ENCODE assay signal across 20 cellular contexts in the genomic region with DNA sequence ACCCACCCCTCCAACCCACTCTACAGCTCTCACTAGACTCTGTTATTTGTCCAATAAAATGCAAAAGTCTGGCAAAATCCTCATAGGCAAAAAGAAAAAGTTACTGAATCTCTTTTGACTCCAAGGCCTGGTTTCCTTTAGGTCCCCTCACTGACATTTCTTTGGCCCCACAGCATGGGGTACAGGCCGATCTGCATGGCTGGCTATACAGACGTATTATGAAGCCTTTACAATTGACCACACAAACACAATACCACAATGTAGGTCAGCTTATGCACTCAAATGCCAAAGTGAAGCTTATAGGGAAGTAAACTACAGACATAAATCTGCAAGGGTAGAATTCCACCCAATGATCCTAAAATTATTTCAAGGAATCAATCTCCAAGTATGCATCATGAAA. TPM values are rescaled to one million over a fixed set of nuclear protein-coding genes. Genes with fewer than 3 reads are reported as not detected.
DNase-seq lines count a peak whose midpoint lies in the region; ATAC-seq and TF ChIP-seq lines count a peak whose summit lies in the region.
"Had no signal": no experiment of that assay in that cellular context is flagged by ENCODE, and none has a peak within 500 bp of the region (broad histone marks: within the 10 kb centered on the region; RNA-seq: fewer than 3 reads in every experiment).

No MANE protein-coding gene starts in this region.

- H3K4me2 ChIP-seq in neuronal stem cell (ENCODE audit: insufficient read depth, low read length, poor library complexity, severe bottlenecking) = peak overlapping the region; percentile 32

- H3K4me3 ChIP-seq in ectodermal cell (ENCODE audit: insufficient read depth, low read depth, low read length) (no peak overlapping the region), neuronal stem cell (ENCODE audit: low read length in 2 of 2) (no peak overlapping the region)
- H3K4me3 ChIP-seq: prostate gland, thoracic aorta had no signal

- no peaks in the 10 kb centered on the region for H3K36me3 ChIP-seq in ectodermal cell (ENCODE audit: control insufficient read depth, insufficient read depth, low read length)
- H3K36me3 ChIP-seq in neuronal stem cell (replicated peaks in 1 of 2; ENCODE audit: control insufficient read depth in 2 of 2, insufficient read depth in 2 of 2, low read length in 2 of 2) = peaks cover 0 to under 1% of the 10 kb centered on the region in 2 donors
- H3K36me3 ChIP-seq: prostate gland, thoracic aorta had no signal

- no peak overlapping the region for H2BK5ac ChIP-seq in neuronal stem cell (ENCODE audit: low read length)

- WGBS in ectodermal cell, 2 experiments = 0 to 6% methylated on average over 2 of the region's 2 CpGs
- WGBS in neuronal stem cell (ENCODE audit: extremely low coverage in 2 of 2, insufficient read length in 2 of 2, insufficient replicate concordance in 1 of 2), 2 donors = no CpG with 5 or more reads among the region's 2 CpGs

- H2AK5ac ChIP-seq in neuronal stem cell (ENCODE audit: low read depth, low read length) = no peak overlapping the region

- H2AFZ ChIP-seq in neuronal stem cell (ENCODE audit: low read length) = no peak overlapping the region

- H4K8ac ChIP-seq in neuronal stem cell (ENCODE audit: low read depth, low read length) = no peak overlapping the region

- no peak overlapping the region for H2BK15ac ChIP-seq in neuronal stem cell (ENCODE audit: low read length)

- H3K4me1 ChIP-seq in ectodermal cell (ENCODE audit: control insufficient read depth, insufficient read depth, low read length) = peaks cover 23% of the 10 kb centered on the region
- peaks cover 5 to 44% of the 10 kb centered on the region in 2 donors for H3K4me1 ChIP-seq in neuronal stem cell (ENCODE audit: control insufficient read depth in 2 of 2, insufficient read depth in 1 of 2, low read depth in 1 of 2, low read length in 2 of 2)
- H3K4me1 ChIP-seq: prostate gland had no signal

- CTCF ChIA-PET in HEK293T (lab: Yijun Ruan, JAX) = interaction anchor here (0.9 to 1.8 kb wide), 2 partner anchors 8 to 9 kb away, joined by 3 to 5 read pairs; no protein-coding TSS in a partner anchor

- no peak overlapping the region for H3K9ac ChIP-seq in neuronal stem cell (ENCODE audit: low read depth, low read length, poor library complexity)

- H3K9me3 ChIP-seq in ectodermal cell (ENCODE audit: control insufficient read depth, low read length) = no peaks in the 10 kb centered on the region
- H3K9me3 ChIP-seq in neuronal stem cell (replicated peaks in 1 of 2; ENCODE audit: control insufficient read depth in 2 of 2, insufficient read depth in 1 of 2, low read depth in 1 of 2, low read length in 2 of 2) = no peaks in the 10 kb centered on the region
- H3K9me3 ChIP-seq: prostate gland, thoracic aorta had no signal

- no peak overlapping the region for H3K18ac ChIP-seq in neuronal stem cell (ENCODE audit: low read length)

- POLR2A ChIA-PET in HEK293T (lab: Yijun Ruan, JAX) = interaction anchor here (1.6 kb wide), 1 partner anchor 21 kb away, joined by 8 read pairs; the partner anchor contains the start of gene STX18

- H3K4ac ChIP-seq in neuronal stem cell (ENCODE audit: low read length) = no peak overlapping the region

- no peak for ATAC-seq in HG03135 (IDR thresholded peaks at IDR 0.05; ENCODE audit: unreplicated experiment)
- no peak for ATAC-seq in HG02884 (IDR thresholded peaks at IDR 0.05; ENCODE audit: unreplicated experiment)
- ATAC-seq in GM18498 (IDR thresholded peaks at IDR 0.05; ENCODE audit: unreplicated experiment) = no peak
- ATAC-seq: activated CD8-positive, alpha-beta T cell treated with anti-CD3 and anti-CD28 coated beads, Interleukin-2, amount 10 ng/mL, durations not matched to agents 7 days and 5 days; natural killer cell had no signal

- H3K23ac ChIP-seq in neuronal stem cell (ENCODE audit: low read depth, low read length, poor library complexity) = no peak overlapping the region

- H2BK12ac ChIP-seq in neuronal stem cell (ENCODE audit: low read length) = no peak overlapping the region

- no peak overlapping the region for H4K91ac ChIP-seq in neuronal stem cell (ENCODE audit: low read depth, low read length, poor library complexity)

- no peak overlapping the region for H2BK120ac ChIP-seq in neuronal stem cell (ENCODE audit: low read depth, low read length)

- no peak overlapping the region for H3K14ac ChIP-seq in neuronal stem cell (ENCODE audit: low read length)

- H3K27ac ChIP-seq in ectodermal cell (ENCODE audit: insufficient read depth, low read depth, low read length, poor library complexity, severe bottlenecking) = peak overlapping the region; percentile 5
- peak overlapping the region; percentile 69 for H3K27ac ChIP-seq in neuronal stem cell (replicated peaks; ENCODE audit: low read length)
- H3K27ac ChIP-seq: C4-2B, prostate gland, thoracic aorta had no signal

- no peaks in the 10 kb centered on the region for H3K27me3 ChIP-seq in ectodermal cell (ENCODE audit: control insufficient read depth, insufficient read depth, low read length, poor library complexity, severe bottlenecking)
- no peaks in the 10 kb centered on the region for H3K27me3 ChIP-seq in neuronal stem cell (ENCODE audit: control insufficient read depth in 3 of 3, insufficient read depth in 3 of 3, low read depth in 1 of 3, low read length in 3 of 3)

- no peaks in the 10 kb centered on the region for H3K79me1 ChIP-seq in neuronal stem cell (ENCODE audit: low read depth, low read length)

- DNase-seq in DMS114 treated with DMSO at 0.1 percent for 48 hours (lab: John Stamatoyannopoulos, UW; ENCODE audit: unreplicated experiment) = peak; percentile 95
- peak; percentile 21 for DNase-seq in MV-4-11 (lab: John Stamatoyannopoulos, UW)
- peak; percentile 86 for DNase-seq in neuronal stem cell (ENCODE audit: low spot score)
- no peak for DNase-seq in HEK293T (ENCODE audit: extremely low spot score)
- DNase-seq: ACHN; activated CD4-positive, CD25-positive, alpha-beta regulatory T cell; activated CD8-positive, alpha-beta T cell treated with anti-CD3 and anti-CD28 coated beads, Interleukin-2, amount 10 ng/mL, durations not matched to agents 7 days and 5 days; DMS79; mesenchymal stem cell; natural killer cell; NCI-H2029; NCI-H510A; SIG-M5 had no signal

TF ChIP-seq in HEK293T, 16 proteins besides CTCF, POLR2A, EP300 and RAD21:
- no peak for TF ChIP-seq ARNT (IDR thresholded peaks at IDR 0.05)
- TF ChIP-seq FOXK2 (IDR thresholded peaks at IDR 0.05) = no peak
- TF ChIP-seq FOXM1 (IDR thresholded peaks at IDR 0.05; ENCODE audit: borderline replicate concordance) = no peak
- TF ChIP-seq SP1 (IDR thresholded peaks at IDR 0.05) = no peak
- no peak for TF ChIP-seq SUZ12 (IDR thresholded peaks at IDR 0.05)
- no peak for TF ChIP-seq ELF4 (IDR thresholded peaks at IDR 0.05)
- no peak for TF ChIP-seq CTBP1 (IDR thresholded peaks at IDR 0.05; ENCODE audit: borderline replicate concordance)
- no peak for TF ChIP-seq BHLHE40 (IDR thresholded peaks at IDR 0.05; ENCODE audit: borderline replicate concordance)
- no peak for TF ChIP-seq ZNF384 (IDR thresholded peaks at IDR 0.05)
- no peak for TF ChIP-seq L3MBTL2 (conservative IDR thresholded peaks at IDR 0.05)
- TF ChIP-seq FOXA1 (IDR thresholded peaks at IDR 0.05) = no peak
- no peak for TF ChIP-seq NFRKB (IDR thresholded peaks at IDR 0.05)
- no peak for TF ChIP-seq TARDBP (IDR thresholded peaks at IDR 0.05)
- no peak for TF ChIP-seq PKNOX1 (IDR thresholded peaks at IDR 0.05)
TF ChIP-seq in HEK293T: peak in this region for 0.

RNA-seq across cellular contexts. Expression of gene STX18, which starts 20.8 kb away (rescaled TPM):
- 32.4 TPM for polyA plus RNA-seq in ectodermal cell (2013, experiment 1 of 4)
- 47.0 TPM for polyA plus RNA-seq in ectodermal cell (2013, experiment 2 of 4)
- polyA plus RNA-seq in ectodermal cell (2013, experiment 3 of 4) = 32.0 TPM
- polyA plus RNA-seq in ectodermal cell (2013, experiment 4 of 4) = 42.2 TPM
- polyA plus RNA-seq in neuronal stem cell (2013, experiment 1 of 2) = 16.6 TPM
- 16.8 TPM for polyA plus RNA-seq in neuronal stem cell (2013, experiment 2 of 2)
